In genomic region chr11:2866178-2866577, GRCh38 we compare ENCODE assay signal across 35 cellular contexts.
"Had no signal": no experiment of that assay in that cellular context is flagged by ENCODE, and none has a peak within 500 bp of the region (broad histone marks: within the 10 kb centered on the region; RNA-seq: fewer than 3 reads in every experiment).

No MANE protein-coding gene starts in this region.

- H3K9me3 Mint-ChIP-seq: activated B cell treated with CpG ODN at 0.5 μM for 24 hours; activated CD8-positive, alpha-beta T cell treated with anti-CD3 and anti-CD28 coated beads for 36 hours; activated naive CD8-positive, alpha-beta T cell treated with anti-CD3 and anti-CD28 coated beads for 36 hours; activated naive CD8-positive, alpha-beta T cell treated with anti-CD3 and anti-CD28 coated beads, Interleukin-2, amount 50 U/mL, for 24 hours; activated T-cell treated with anti-CD3 and anti-CD28 coated beads, Interleukin-2, amount 50 U/mL, for 4 hours; activated T-helper 17 cell treated with anti-CD3 and anti-CD28 coated beads, Interleukin-2, amount 50 U/mL, for 72 hours; effector memory CD8-positive, alpha-beta T cell; T-helper 2 cell treated with Interferon-gamma antibody and Interleukin-4, amounts not matched to agents 5 μg/mL and 100 μg/mL, for 36 hours had no signal

- H3K4me1 Mint-ChIP-seq: activated T-helper 17 cell treated with anti-CD3 and anti-CD28 coated beads, Interleukin-2, amount 50 U/mL, for 72 hours had no signal

- H3K27ac Mint-ChIP-seq: activated B cell treated with CpG ODN at 0.5 μM for 24 hours; activated CD8-positive, alpha-beta T cell treated with anti-CD3 and anti-CD28 coated beads for 36 hours; activated naive CD8-positive, alpha-beta T cell treated with anti-CD3 and anti-CD28 coated beads for 36 hours; activated naive CD8-positive, alpha-beta T cell treated with anti-CD3 and anti-CD28 coated beads, Interleukin-2, amount 50 U/mL, for 24 hours; activated T-helper 17 cell treated with anti-CD3 and anti-CD28 coated beads, Interleukin-2, amount 50 U/mL, for 72 hours; effector memory CD8-positive, alpha-beta T cell; T-helper 17 cell; T-helper 2 cell treated with Interferon-gamma antibody and Interleukin-4, amounts not matched to agents 5 μg/mL and 100 μg/mL, for 36 hours had no signal

- H3K36me3 Mint-ChIP-seq: activated naive CD8-positive, alpha-beta T cell treated with anti-CD3 and anti-CD28 coated beads for 36 hours had no signal

- H3K4me3 Mint-ChIP-seq: activated B cell treated with CpG ODN at 0.5 μM for 24 hours; activated CD8-positive, alpha-beta T cell treated with anti-CD3 and anti-CD28 coated beads for 36 hours; activated naive CD8-positive, alpha-beta T cell treated with anti-CD3 and anti-CD28 coated beads for 36 hours; activated naive CD8-positive, alpha-beta T cell treated with anti-CD3 and anti-CD28 coated beads, Interleukin-2, amount 50 U/mL, for 24 hours; activated T-cell treated with anti-CD3 and anti-CD28 coated beads, Interleukin-2, amount 50 U/mL, for 4 hours; activated T-helper 17 cell treated with anti-CD3 and anti-CD28 coated beads, Interleukin-2, amount 50 U/mL, for 72 hours; effector memory CD8-positive, alpha-beta T cell; T-helper 17 cell; T-helper 2 cell treated with Interferon-gamma antibody and Interleukin-4, amounts not matched to agents 5 μg/mL and 100 μg/mL, for 36 hours had no signal

- H3K36me3 ChIP-seq: adrenal gland, esophagus muscularis mucosa, gastroesophageal sphincter, WERI-Rb-1 had no signal

- ATAC-seq: activated CD4-positive, CD25-positive, alpha-beta regulatory T cell treated with anti-CD3 and anti-CD28 coated beads, Interleukin-2, amount 50 U/mL, for 24 hours; activated CD8-positive, alpha-beta T cell treated with anti-CD3 and anti-CD28 coated beads for 36 hours; activated naive CD8-positive, alpha-beta T cell treated with anti-CD3 and anti-CD28 coated beads, Interleukin-2, amount 50 U/mL, for 24 hours; activated T-cell treated with anti-CD3 and anti-CD28 coated beads, Interleukin-2, amount 50 U/mL, for 4 hours; activated T-helper 17 cell treated with anti-CD3 and anti-CD28 coated beads, Interleukin-2, amount 50 U/mL, for 72 hours; body of pancreas; effector memory CD8-positive, alpha-beta T cell; foreskin keratinocyte; gastroesophageal sphincter; T-helper 17 cell had no signal

- H3K9me3 ChIP-seq: adrenal gland, body of pancreas, esophagus muscularis mucosa had no signal

- FAIRE-seq: colon had no signal

- H3K4me3 ChIP-seq: adrenal gland, body of pancreas, esophagus muscularis mucosa, gastroesophageal sphincter had no signal

- DNase-seq: activated B cell treated with CpG ODN at 0.5 μM for 24 hours; activated CD4-positive, alpha-beta T cell treated with anti-CD3 and anti-CD28 coated beads for 48 hours; activated CD4-positive, alpha-beta T cell treated with anti-CD3 and anti-CD28 coated beads, Interleukin-2, amount 50 U/mL, for 1 hour; activated CD4-positive, alpha-beta T cell treated with anti-CD3 and anti-CD28 coated beads, Interleukin-2, amount 50 U/mL, for 48 hours; activated CD8-positive, alpha-beta memory T cell treated with anti-CD3 and anti-CD28 coated beads for 24 hours; activated CD8-positive, alpha-beta T cell treated with anti-CD3 and anti-CD28 coated beads for 36 hours; activated effector memory CD4-positive, alpha-beta T cell treated with Interleukin-2 at 50 U/mL for 16 hours; activated gamma-delta T cell treated with Interleukin-2 at 50 U/mL for 16 hours; activated naive CD4-positive, alpha-beta T cell treated with anti-CD3 and anti-CD28 coated beads, Interleukin-2, amount 50 U/mL, for 16 hours; activated naive CD4-positive, alpha-beta T cell treated with Interleukin-2 at 50 U/mL for 16 hours; activated naive CD8-positive, alpha-beta T cell treated with anti-CD3 and anti-CD28 coated beads for 36 hours; activated naive CD8-positive, alpha-beta T cell treated with anti-CD3 and anti-CD28 coated beads, Interleukin-2, amount 50 U/mL, for 24 hours; activated T-cell treated with anti-CD3 and anti-CD28 coated beads, Interleukin-2, amount 50 U/mL, for 4 hours; adrenal gland; amygdala; aorta; body of pancreas; caudate nucleus; cortex of kidney; dermis blood vessel endothelial cell; effector CD4-positive, alpha-beta T cell; effector memory CD8-positive, alpha-beta T cell; erythroblast; foreskin keratinocyte; head of caudate nucleus; T-helper 1 cell; T-helper 17 cell; T1000; WERI-Rb-1 had no signal

- H3K27ac ChIP-seq: adrenal gland, body of pancreas, esophagus muscularis mucosa, foreskin keratinocyte, gastroesophageal sphincter, WERI-Rb-1 had no signal

- H3K4me1 ChIP-seq: foreskin keratinocyte had no signal
